Comparison of ENCODE assay signal across 8 cellular contexts in the genomic region with DNA sequence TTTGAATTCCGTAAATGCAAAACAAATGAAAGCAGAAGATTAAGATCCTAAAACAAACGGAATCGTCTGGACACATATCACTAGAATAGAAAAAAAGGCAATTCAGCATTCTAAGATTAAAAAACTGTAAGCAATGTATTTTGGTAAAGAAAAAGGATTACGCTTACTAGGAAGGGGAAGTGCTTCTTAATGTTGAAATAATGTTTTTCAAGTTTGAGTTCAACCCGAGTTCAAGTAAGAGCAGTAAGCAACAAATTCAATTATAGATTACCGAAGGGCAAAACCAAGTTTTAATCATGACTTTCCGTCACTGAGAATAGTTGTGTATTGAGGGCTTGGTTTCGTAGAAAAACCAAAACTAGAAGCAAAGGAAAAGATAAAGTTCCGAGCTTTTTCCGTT. TPM values are rescaled to one million over a fixed set of nuclear protein-coding genes. Genes with fewer than 3 reads are reported as not detected.
A peak's percentile ranks its signal among the peaks of the same experiment; 100 is the strongest.
DNase-seq lines count a peak whose midpoint lies in the region; ATAC-seq and TF ChIP-seq lines count a peak whose summit lies in the region.

No MANE protein-coding gene starts in this region.

- DNase-seq in activated T-cell treated with anti-CD3 and anti-CD28 coated beads, Interleukin-2, amount 50 U/mL, for 24 hours: no peak
- no peak for DNase-seq in activated T-cell treated with anti-CD3 and anti-CD28 coated beads, Interleukin-2, amount 50 U/mL, for 1 hour
- DNase-seq in AG08396 (ENCODE audit: low spot score): no peak
- DNase-seq in NCI-H2081 (lab: John Stamatoyannopoulos, UW): no peak

- H3K4me3 ChIP-seq in WI38 (ENCODE audit: low read depth, low read length) (peak overlapping the region; percentile 93), iPS-18c (ENCODE audit: insufficient read depth, low read depth, low read length) (peak overlapping the region; percentile 94), thymus (ENCODE audit: low read length) (peak overlapping the region; percentile 68)

- no peaks in the 10 kb centered on the region for H3K9me3 Mint-ChIP-seq in activated T-cell treated with anti-CD3 and anti-CD28 coated beads, Interleukin-2, amount 50 U/mL, for 24 hours

- WGBS in thymus: 2% methylated on average over 10 of the region's 10 CpGs

- H3K9me3 ChIP-seq in iPS-18c (ENCODE audit: control insufficient read depth, insufficient read depth, low read length): no peaks in the 10 kb centered on the region
- H3K9me3 ChIP-seq in thymus (ENCODE audit: control insufficient read depth): no peaks in the 10 kb centered on the region

- no peaks in the 10 kb centered on the region for H3K36me3 ChIP-seq in thymus (ENCODE audit: control insufficient read depth, insufficient read depth)

- no peak overlapping the region for H3K27ac ChIP-seq in thymus (ENCODE audit: low read depth)

- H3K4me3 Mint-ChIP-seq in activated T-cell treated with anti-CD3 and anti-CD28 coated beads, Interleukin-2, amount 50 U/mL, for 24 hours: peak overlapping the region; percentile 100

- no peaks in the 10 kb centered on the region for H3K27me3 ChIP-seq in thymus (ENCODE audit: control insufficient read depth, insufficient read depth)

- no peak for TF ChIP-seq CTCF in WI38 (IDR thresholded peaks at IDR 0.05; ENCODE audit: low read depth, low read length)

- H3K36me3 Mint-ChIP-seq in activated T-cell treated with anti-CD3 and anti-CD28 coated beads, Interleukin-2, amount 50 U/mL, for 24 hours (ENCODE audit: low read depth): peaks cover 52% of the 10 kb centered on the region

- ATAC-seq in GM19035 (IDR thresholded peaks at IDR 0.05; ENCODE audit: unreplicated experiment): no peak

- H3K4me1 Mint-ChIP-seq in activated T-cell treated with anti-CD3 and anti-CD28 coated beads, Interleukin-2, amount 50 U/mL, for 24 hours (ENCODE audit: low read depth): peaks cover 45% of the 10 kb centered on the region

- peak overlapping the region; percentile 100 for H3K27ac Mint-ChIP-seq in activated T-cell treated with anti-CD3 and anti-CD28 coated beads, Interleukin-2, amount 50 U/mL, for 24 hours

- peaks cover 3% of the 10 kb centered on the region for H3K4me1 ChIP-seq in thymus (ENCODE audit: control insufficient read depth, insufficient read depth, low read length)

- no peaks in the 10 kb centered on the region for H3K27me3 Mint-ChIP-seq in activated T-cell treated with anti-CD3 and anti-CD28 coated beads, Interleukin-2, amount 50 U/mL, for 24 hours

RNA-seq across cellular contexts. Expression of a gene that starts 0.6 kb away (rescaled TPM):
- polyA plus RNA-seq in thymus: 2.0 TPM

RNA-seq across cellular contexts. Expression of a gene that starts 0.9 kb away (rescaled TPM):
- polyA plus RNA-seq in thymus: 13.4 TPM
